Comparison of ENCODE assay signal across 2 cellular contexts in the genomic region with DNA sequence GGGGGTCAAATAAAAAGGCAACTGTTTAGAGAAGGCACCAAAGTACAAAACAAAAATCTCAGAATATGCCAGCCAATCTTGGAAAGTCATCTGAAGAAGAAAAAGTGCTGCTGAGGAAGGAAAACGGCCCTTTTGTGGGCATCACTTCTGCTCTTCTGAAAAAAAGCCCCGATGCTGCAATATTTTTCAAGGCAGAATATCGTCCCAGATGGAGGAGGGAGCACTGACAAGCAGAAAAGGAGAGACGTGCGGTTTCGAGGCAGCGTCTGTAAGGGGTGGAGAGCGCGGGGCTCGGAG.
A peak's percentile ranks its signal among the peaks of the same experiment; 100 is the strongest.
TF ChIP-seq lines count a peak whose summit lies in the region.

No MANE protein-coding gene starts in this region.

TF ChIP-seq in HEK293, 187 proteins besides CTCF, POLR2A, EP300 and RAD21:
- TF ChIP-seq ZBTB20 (tag by site-specific recombination; IDR thresholded peaks at IDR 0.05) (0 out of 2 replicates have a peak, but pooled peaks have one; percentile 43), ZEB2 (tag by site-specific recombination; IDR thresholded peaks at IDR 0.05) (no peak), ZNF23 (tag by site-specific recombination; IDR thresholded peaks at IDR 0.05; ENCODE audit: borderline replicate concordance) (no peak), PRDM10 (tag by site-specific recombination; IDR thresholded peaks at IDR 0.05) (peak; percentile 88), PRDM2 (tag by site-specific recombination; IDR thresholded peaks at IDR 0.05; ENCODE audit: borderline replicate concordance) (no peak), KLF16 (tag by site-specific recombination; IDR thresholded peaks at IDR 0.05) (no peak), ZNF701 (tag by site-specific recombination; IDR thresholded peaks at IDR 0.05) (no peak), EGR2 (tag by site-specific recombination; IDR thresholded peaks at IDR 0.05; ENCODE audit: low read depth) (no peak), ZNF19 (tag by site-specific recombination; IDR thresholded peaks at IDR 0.05; ENCODE audit: low read depth) (no peak), ZNF239 (tag by site-specific recombination; IDR thresholded peaks at IDR 0.05) (no peak), ZNF132 (tag by site-specific recombination; IDR thresholded peaks at IDR 0.05; ENCODE audit: borderline replicate concordance) (no peak), ZNF585B (tag by site-specific recombination; IDR thresholded peaks at IDR 0.05) (no peak), ZNF302 (tag by site-specific recombination; IDR thresholded peaks at IDR 0.05; ENCODE audit: low read depth) (no peak), ZNF707 (tag by site-specific recombination; IDR thresholded peaks at IDR 0.05) (no peak), OVOL3 (tag by site-specific recombination; IDR thresholded peaks at IDR 0.05) (no peak), ZNF747 (tag by site-specific recombination; IDR thresholded peaks at IDR 0.05) (no peak), ZNF623 (tag by site-specific recombination; IDR thresholded peaks at IDR 0.05) (no peak), ZNF677 (tag by site-specific recombination; IDR thresholded peaks at IDR 0.05) (no peak), ZNF146 (tag by site-specific recombination; IDR thresholded peaks at IDR 0.05) (peak; percentile 65; the same call in 1 of the 2 replicates), ZNF366 (tag by site-specific recombination; conservative IDR thresholded peaks at IDR 0.05) (no peak), ZNF501 (tag by site-specific recombination; IDR thresholded peaks at IDR 0.05) (no peak), ZBTB8A (tag by site-specific recombination; IDR thresholded peaks at IDR 0.05) (peak; percentile 82), ZNF544 (tag by site-specific recombination; IDR thresholded peaks at IDR 0.05) (no peak), RBAK (tag by site-specific recombination; IDR thresholded peaks at IDR 0.05) (no peak)
TF ChIP-seq in HEK293: peak in this region for 4.

TF ChIP-seq in HepG2, 621 proteins besides CTCF, POLR2A, EP300 and RAD21:
- TF ChIP-seq SMYD3 (CRISPR knock-in tag; IDR thresholded peaks at IDR 0.05) = no peak
- TF ChIP-seq, protein P1, sequence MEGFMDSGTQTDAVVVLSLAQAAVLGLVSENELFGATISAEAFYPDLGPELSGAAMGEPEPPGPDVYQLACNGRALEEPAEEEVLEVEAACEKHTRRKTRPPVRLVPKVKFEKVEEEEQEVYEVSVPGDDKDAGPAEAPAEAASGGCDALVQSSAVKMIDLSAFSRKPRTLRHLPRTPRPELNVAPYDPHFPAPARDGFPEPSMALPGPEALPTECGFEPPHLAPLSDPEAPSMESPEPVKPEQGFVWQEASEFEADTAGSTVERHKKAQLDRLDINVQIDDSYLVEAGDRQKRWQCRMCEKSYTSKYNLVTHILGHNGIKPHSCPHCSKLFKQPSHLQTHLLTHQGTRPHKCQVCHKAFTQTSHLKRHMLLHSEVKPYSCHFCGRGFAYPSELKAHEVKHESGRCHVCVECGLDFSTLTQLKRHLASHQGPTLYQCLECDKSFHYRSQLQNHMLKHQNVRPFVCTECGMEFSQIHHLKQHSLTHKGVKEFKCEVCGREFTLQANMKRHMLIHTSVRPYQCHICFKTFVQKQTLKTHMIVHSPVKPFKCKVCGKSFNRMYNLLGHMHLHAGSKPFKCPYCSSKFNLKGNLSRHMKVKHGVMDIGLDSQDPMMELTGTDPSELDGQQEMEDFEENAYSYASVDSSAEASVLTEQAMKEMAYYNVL (CRISPR knock-in tag; IDR thresholded peaks at IDR 0.05; ENCODE audit: borderline replicate concordance) = no peak
- no peak for TF ChIP-seq ZNF367 (CRISPR knock-in tag; IDR thresholded peaks at IDR 0.05; ENCODE audit: borderline replicate concordance)
- TF ChIP-seq, protein P2, sequence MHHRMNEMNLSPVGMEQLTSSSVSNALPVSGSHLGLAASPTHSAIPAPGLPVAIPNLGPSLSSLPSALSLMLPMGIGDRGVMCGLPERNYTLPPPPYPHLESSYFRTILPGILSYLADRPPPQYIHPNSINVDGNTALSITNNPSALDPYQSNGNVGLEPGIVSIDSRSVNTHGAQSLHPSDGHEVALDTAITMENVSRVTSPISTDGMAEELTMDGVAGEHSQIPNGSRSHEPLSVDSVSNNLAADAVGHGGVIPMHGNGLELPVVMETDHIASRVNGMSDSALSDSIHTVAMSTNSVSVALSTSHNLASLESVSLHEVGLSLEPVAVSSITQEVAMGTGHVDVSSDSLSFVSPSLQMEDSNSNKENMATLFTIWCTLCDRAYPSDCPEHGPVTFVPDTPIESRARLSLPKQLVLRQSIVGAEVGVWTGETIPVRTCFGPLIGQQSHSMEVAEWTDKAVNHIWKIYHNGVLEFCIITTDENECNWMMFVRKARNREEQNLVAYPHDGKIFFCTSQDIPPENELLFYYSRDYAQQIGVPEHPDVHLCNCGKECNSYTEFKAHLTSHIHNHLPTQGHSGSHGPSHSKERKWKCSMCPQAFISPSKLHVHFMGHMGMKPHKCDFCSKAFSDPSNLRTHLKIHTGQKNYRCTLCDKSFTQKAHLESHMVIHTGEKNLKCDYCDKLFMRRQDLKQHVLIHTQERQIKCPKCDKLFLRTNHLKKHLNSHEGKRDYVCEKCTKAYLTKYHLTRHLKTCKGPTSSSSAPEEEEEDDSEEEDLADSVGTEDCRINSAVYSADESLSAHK (CRISPR knock-in tag; IDR thresholded peaks at IDR 0.05; ENCODE audit: borderline replicate concordance) = no peak
- no peak for TF ChIP-seq MBD4 (IDR thresholded peaks at IDR 0.05; ENCODE audit: borderline replicate concordance, low read length)
- TF ChIP-seq ZNF432 (CRISPR knock-in tag; IDR thresholded peaks at IDR 0.05; ENCODE audit: borderline replicate concordance) = no peak
- TF ChIP-seq, protein P3, sequence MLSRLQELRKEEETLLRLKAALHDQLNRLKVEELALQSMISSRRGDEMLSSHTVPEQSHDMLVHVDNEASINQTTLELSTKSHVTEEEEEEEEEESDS (CRISPR knock-in tag; IDR thresholded peaks at IDR 0.05; ENCODE audit: borderline replicate concordance) = no peak
- TF ChIP-seq, protein P4, sequence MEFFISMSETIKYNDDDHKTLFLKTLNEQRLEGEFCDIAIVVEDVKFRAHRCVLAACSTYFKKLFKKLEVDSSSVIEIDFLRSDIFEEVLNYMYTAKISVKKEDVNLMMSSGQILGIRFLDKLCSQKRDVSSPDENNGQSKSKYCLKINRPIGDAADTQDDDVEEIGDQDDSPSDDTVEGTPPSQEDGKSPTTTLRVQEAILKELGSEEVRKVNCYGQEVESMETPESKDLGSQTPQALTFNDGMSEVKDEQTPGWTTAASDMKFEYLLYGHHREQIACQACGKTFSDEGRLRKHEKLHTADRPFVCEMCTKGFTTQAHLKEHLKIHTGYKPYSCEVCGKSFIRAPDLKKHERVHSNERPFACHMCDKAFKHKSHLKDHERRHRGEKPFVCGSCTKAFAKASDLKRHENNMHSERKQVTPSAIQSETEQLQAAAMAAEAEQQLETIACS (CRISPR knock-in tag; IDR thresholded peaks at IDR 0.05) = no peak
- TF ChIP-seq POGZ (CRISPR knock-in tag; IDR thresholded peaks at IDR 0.05) = no peak
- no peak for TF ChIP-seq ZBTB1 (CRISPR knock-in tag; IDR thresholded peaks at IDR 0.05; ENCODE audit: borderline replicate concordance)
- TF ChIP-seq HIVEP1 (CRISPR knock-in tag; IDR thresholded peaks at IDR 0.05) = no peak
- no peak for TF ChIP-seq CREM (IDR thresholded peaks at IDR 0.05)
- no peak for TF ChIP-seq CREM (CRISPR knock-in tag; IDR thresholded peaks at IDR 0.05)
- no peak for TF ChIP-seq ZNF44 (CRISPR knock-in tag; IDR thresholded peaks at IDR 0.05)
- no peak for TF ChIP-seq KLF12 (CRISPR knock-in tag; IDR thresholded peaks at IDR 0.05; ENCODE audit: borderline replicate concordance)
